In genomic region chr12:23964812-23965211, GRCh38 we compare ENCODE assay signal across 1 cellular context.
A peak's percentile ranks its signal among the peaks of the same experiment; 100 is the strongest.
TF ChIP-seq lines count a peak whose summit lies in the region.

No MANE protein-coding gene starts in this region.

TF ChIP-seq in K562, 482 proteins besides CTCF, POLR2A, EP300 and RAD21:
- TF ChIP-seq, protein P1, sequence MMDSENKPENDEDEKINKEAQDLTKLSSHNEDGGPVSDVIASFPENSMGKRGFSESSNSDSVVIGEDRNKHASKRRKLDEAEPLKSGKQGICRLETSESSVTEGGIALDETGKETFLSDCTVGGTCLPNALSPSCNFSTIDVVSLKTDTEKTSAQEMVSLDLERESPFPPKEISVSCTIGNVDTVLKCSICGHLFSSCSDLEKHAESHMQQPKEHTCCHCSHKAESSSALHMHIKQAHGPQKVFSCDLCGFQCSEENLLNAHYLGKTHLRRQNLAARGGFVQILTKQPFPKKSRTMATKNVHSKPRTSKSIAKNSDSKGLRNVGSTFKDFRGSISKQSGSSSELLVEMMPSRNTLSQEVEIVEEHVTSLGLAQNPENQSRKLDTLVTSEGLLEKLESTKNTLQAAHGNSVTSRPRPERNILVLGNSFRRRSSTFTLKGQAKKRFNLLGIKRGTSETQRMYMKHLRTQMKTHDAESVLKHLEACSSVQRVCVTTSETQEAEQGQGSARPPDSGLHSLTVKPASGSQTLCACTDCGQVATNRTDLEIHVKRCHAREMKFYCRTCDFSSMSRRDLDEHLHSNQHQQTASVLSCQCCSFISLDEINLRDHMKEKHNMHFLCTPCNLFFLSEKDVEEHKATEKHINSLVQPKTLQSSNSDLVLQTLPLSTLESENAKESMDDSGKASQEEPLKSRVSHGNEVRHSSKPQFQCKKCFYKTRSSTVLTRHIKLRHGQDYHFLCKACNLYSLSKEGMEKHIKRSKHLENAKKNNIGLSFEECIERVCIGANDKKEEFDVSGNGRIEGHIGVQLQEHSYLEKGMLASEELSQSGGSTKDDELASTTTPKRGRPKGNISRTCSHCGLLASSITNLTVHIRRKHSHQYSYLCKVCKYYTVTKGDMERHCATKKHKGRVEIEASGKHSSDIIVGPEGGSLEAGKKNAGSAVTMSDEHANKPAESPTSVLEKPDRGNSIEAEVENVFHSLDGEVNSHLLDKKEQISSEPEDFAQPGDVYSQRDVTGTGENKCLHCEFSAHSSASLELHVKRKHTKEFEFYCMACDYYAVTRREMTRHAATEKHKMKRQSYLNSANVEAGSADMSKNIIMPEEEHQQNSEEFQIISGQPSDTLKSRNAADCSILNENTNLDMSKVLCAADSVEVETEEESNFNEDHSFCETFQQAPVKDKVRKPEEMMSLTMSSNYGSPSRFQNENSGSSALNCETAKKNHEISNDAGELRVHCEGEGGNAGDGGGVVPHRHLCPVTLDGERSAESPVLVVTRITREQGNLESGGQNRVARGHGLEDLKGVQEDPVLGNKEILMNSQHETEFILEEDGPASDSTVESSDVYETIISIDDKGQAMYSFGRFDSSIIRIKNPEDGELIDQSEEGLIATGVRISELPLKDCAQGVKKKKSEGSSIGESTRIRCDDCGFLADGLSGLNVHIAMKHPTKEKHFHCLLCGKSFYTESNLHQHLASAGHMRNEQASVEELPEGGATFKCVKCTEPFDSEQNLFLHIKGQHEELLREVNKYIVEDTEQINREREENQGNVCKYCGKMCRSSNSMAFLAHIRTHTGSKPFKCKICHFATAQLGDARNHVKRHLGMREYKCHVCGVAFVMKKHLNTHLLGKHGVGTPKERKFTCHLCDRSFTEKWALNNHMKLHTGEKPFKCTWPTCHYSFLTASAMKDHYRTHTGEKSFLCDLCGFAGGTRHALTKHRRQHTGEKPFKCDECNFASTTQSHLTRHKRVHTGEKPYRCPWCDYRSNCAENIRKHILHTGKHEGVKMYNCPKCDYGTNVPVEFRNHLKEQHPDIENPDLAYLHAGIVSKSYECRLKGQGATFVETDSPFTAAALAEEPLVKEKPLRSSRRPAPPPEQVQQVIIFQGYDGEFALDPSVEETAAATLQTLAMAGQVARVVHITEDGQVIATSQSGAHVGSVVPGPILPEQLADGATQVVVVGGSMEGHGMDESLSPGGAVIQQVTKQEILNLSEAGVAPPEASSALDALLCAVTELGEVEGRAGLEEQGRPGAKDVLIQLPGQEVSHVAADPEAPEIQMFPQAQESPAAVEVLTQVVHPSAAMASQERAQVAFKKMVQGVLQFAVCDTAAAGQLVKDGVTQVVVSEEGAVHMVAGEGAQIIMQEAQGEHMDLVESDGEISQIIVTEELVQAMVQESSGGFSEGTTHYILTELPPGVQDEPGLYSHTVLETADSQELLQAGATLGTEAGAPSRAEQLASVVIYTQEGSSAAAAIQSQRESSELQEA (IDR thresholded peaks at IDR 0.05; ENCODE audit: low read depth) = no peak
- TF ChIP-seq NCOA4 (IDR thresholded peaks at IDR 0.05; ENCODE audit: partially characterized antibody) (no peak), CBX1 (IDR thresholded peaks at IDR 0.05; ENCODE audit: low read depth) (0 out of 2 replicates have a peak, but pooled peaks have one; percentile 23), ZBTB33 (CRISPR knock-in tag; IDR thresholded peaks at IDR 0.05) (peak; percentile 97), CBX3 (IDR thresholded peaks at IDR 0.05; ENCODE audit: borderline replicate concordance in 1 of 2, low read length in 2 of 2) (peak in 1 of 2 experiments; percentile 23; a peak in 1 of 3 replicates), FOXM1 (IDR thresholded peaks at IDR 0.05; ENCODE audit: low read depth) (no peak), FOXM1 (CRISPR knock-in tag; IDR thresholded peaks at IDR 0.05; ENCODE audit: low read depth) (no peak)
